ENCODE assay signal across 23 cellular contexts in the genomic region with DNA sequence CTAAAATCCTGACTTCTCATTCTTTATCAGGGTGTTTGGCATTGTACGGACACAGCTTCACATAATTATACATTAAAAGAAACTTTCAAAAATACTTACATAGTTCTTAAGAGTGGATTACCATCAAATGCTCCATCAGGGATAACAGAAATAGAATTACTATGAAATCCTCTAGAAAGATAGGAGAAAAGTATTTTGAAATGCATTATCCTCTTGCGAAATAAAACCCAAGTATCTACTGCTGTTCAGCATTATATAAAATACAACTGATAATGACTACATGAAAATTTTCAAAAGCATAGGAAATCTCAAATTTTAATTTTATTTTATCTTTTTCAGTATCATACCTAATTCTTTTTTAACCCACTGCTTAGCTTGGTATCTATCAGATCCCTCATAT.
"Had no signal": no experiment of that assay in that cellular context is flagged by ENCODE, and none has a peak within 500 bp of the region (broad histone marks: within the 10 kb centered on the region; RNA-seq: fewer than 3 reads in every experiment).

No MANE protein-coding gene starts in this region.

- H3K36me3 Mint-ChIP-seq: activated CD4-positive, alpha-beta memory T cell treated with anti-CD3 and anti-CD28 coated beads for 36 hours had no signal

- H3K4me1 Mint-ChIP-seq: activated CD4-positive, alpha-beta T cell treated with anti-CD3 and anti-CD28 coated beads, Interleukin-2, amount 10 ng/mL, durations not matched to agents 7 days and 5 days had no signal

- H3K9me3 ChIP-seq: breast epithelium, MG63, Peyer's patch, SJCRH30 had no signal

- H3K4me3 Mint-ChIP-seq: activated CD4-positive, alpha-beta memory T cell treated with anti-CD3 and anti-CD28 coated beads for 36 hours; activated CD4-positive, alpha-beta T cell treated with anti-CD3 and anti-CD28 coated beads, Interleukin-2, amount 10 ng/mL, durations not matched to agents 7 days and 5 days; activated naive CD4-positive, alpha-beta T cell treated with anti-CD3 and anti-CD28 coated beads for 36 hours; activated naive CD8-positive, alpha-beta T cell; activated T-cell treated with anti-CD3 and anti-CD28 coated beads, Interleukin-2, amount 50 U/mL, for 4 hours; T-helper 1 cell treated with Interleukin-12 subunit alpha and Interleukin-12 subunit beta and Interleukin-4 antibody, amounts not matched to agents 30 μg/mL and 1 μg/mL, for 36 hours had no signal

- DNase-seq: activated CD4-positive, alpha-beta memory T cell treated with anti-CD3 and anti-CD28 coated beads for 36 hours; activated CD4-positive, alpha-beta T cell treated with anti-CD3 and anti-CD28 coated beads, Interleukin-2, amount 10 ng/mL, durations not matched to agents 7 days and 5 days; activated CD4-positive, CD25-positive, alpha-beta regulatory T cell; activated CD8-positive, alpha-beta memory T cell treated with anti-CD3 and anti-CD28 coated beads for 24 hours; activated effector memory CD4-positive, alpha-beta T cell treated with anti-CD3 and anti-CD28 coated beads, Interleukin-2, amount 50 U/mL, for 16 hours; activated naive CD4-positive, alpha-beta T cell treated with anti-CD3 and anti-CD28 coated beads for 36 hours; activated T-cell treated with anti-CD3 and anti-CD28 coated beads, Interleukin-2, amount 50 U/mL, for 4 hours; anterior cingulate cortex; caudate nucleus; MG63; NCI-H1048; NCI-H146; NCI-H187 treated with DMSO at 0.1 percent for 48 hours; NCI-H2081 treated with DMSO at 0.1 percent for 48 hours; NCI-H446; NCI-H524; Peyer's patch; Right ventricle myocardium superior had no signal

- H3K27me3 Mint-ChIP-seq: activated CD4-positive, alpha-beta memory T cell treated with anti-CD3 and anti-CD28 coated beads for 36 hours; activated naive CD8-positive, alpha-beta T cell had no signal

- ATAC-seq: activated T-cell treated with anti-CD3 and anti-CD28 coated beads, Interleukin-2, amount 50 U/mL, for 4 hours had no signal

- H3K36me3 ChIP-seq: breast epithelium, MG63 had no signal

- H3K27ac Mint-ChIP-seq: activated CD4-positive, alpha-beta memory T cell treated with anti-CD3 and anti-CD28 coated beads for 36 hours; activated CD4-positive, alpha-beta T cell treated with anti-CD3 and anti-CD28 coated beads, Interleukin-2, amount 10 ng/mL, durations not matched to agents 7 days and 5 days; activated naive CD4-positive, alpha-beta T cell treated with anti-CD3 and anti-CD28 coated beads for 36 hours; activated naive CD8-positive, alpha-beta T cell; T-helper 1 cell treated with Interleukin-12 subunit alpha and Interleukin-12 subunit beta and Interleukin-4 antibody, amounts not matched to agents 30 μg/mL and 1 μg/mL, for 36 hours had no signal

- H3K9me3 Mint-ChIP-seq: activated CD4-positive, alpha-beta memory T cell treated with anti-CD3 and anti-CD28 coated beads for 36 hours; activated CD4-positive, alpha-beta T cell treated with anti-CD3 and anti-CD28 coated beads, Interleukin-2, amount 10 ng/mL, durations not matched to agents 7 days and 5 days; activated naive CD4-positive, alpha-beta T cell treated with anti-CD3 and anti-CD28 coated beads for 36 hours; activated T-cell treated with anti-CD3 and anti-CD28 coated beads, Interleukin-2, amount 50 U/mL, for 4 hours; T-helper 1 cell treated with Interleukin-12 subunit alpha and Interleukin-12 subunit beta and Interleukin-4 antibody, amounts not matched to agents 30 μg/mL and 1 μg/mL, for 36 hours had no signal

- H3K27me3 ChIP-seq: breast epithelium, MG63, Peyer's patch, SJCRH30 had no signal

- H3K4me1 ChIP-seq: breast epithelium, Peyer's patch had no signal

- H3K27ac ChIP-seq: breast epithelium, Peyer's patch, RWPE1, SJCRH30 had no signal

- H3K4me3 ChIP-seq: breast epithelium, MG63, Peyer's patch, SJCRH30 had no signal
